11 cellular contexts compared by ENCODE assay signal in the genomic region with DNA sequence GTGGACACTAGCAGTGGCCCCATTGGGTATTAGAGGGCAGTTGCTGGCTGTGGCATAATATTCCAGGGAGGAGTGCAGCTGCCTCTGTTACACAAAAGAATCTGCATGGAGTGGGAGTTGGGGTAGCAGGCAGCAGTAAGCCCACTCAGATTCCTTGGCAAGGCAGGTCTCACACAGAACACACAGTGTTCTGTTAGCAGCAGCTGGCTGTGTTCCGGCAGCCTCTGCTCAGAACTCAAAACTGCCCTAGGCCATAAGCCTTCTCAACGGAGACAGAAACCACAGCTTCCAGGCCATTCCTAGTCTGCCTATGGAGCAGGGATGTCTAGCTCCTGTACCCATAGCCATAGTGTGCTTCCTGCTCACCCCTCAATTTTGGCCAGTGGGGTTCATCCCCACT.
"Had no signal": no experiment of that assay in that cellular context is flagged by ENCODE, and none has a peak within 500 bp of the region (broad histone marks: within the 10 kb centered on the region; RNA-seq: fewer than 3 reads in every experiment).

No MANE protein-coding gene starts in this region.

- H3K36me3 ChIP-seq: left ventricle myocardium inferior, WERI-Rb-1 had no signal

- H3K4me1 ChIP-seq: left ventricle myocardium inferior, parathyroid adenoma had no signal

- H3K9me3 ChIP-seq: left ventricle myocardium inferior had no signal

- H3K27ac ChIP-seq: hepatocyte, left ventricle myocardium inferior, parathyroid adenoma, WERI-Rb-1 had no signal

- ATAC-seq: activated naive CD8-positive, alpha-beta T cell treated with anti-CD3 and anti-CD28 coated beads, Interleukin-2, amount 50 U/mL, for 24 hours; esophagus mucosa had no signal

- H2AFZ ChIP-seq: hepatocyte, parathyroid adenoma had no signal

- H3K4me3 ChIP-seq: hepatocyte, left ventricle myocardium inferior had no signal

- DNase-seq: activated CD4-positive, alpha-beta T cell treated with anti-CD3 and anti-CD28 coated beads, Interleukin-2, amount 50 U/mL, for 48 hours; activated naive CD4-positive, alpha-beta T cell treated with anti-CD3 and anti-CD28 coated beads for 36 hours; activated naive CD8-positive, alpha-beta T cell treated with anti-CD3 and anti-CD28 coated beads, Interleukin-2, amount 50 U/mL, for 24 hours; activated T-cell treated with anti-CD3 and anti-CD28 coated beads, Interleukin-2, amount 50 U/mL, for 1 hour; kidney; left ventricle myocardium inferior; T-helper 1 cell had no signal

- H3K79me2 ChIP-seq: hepatocyte, parathyroid adenoma had no signal

- H3K4me2 ChIP-seq: hepatocyte had no signal

- H3K27me3 ChIP-seq: hepatocyte had no signal

- H3K9ac ChIP-seq: parathyroid adenoma had no signal
